Comparison of ENCODE assay signal across 21 cellular contexts in the genomic region with DNA sequence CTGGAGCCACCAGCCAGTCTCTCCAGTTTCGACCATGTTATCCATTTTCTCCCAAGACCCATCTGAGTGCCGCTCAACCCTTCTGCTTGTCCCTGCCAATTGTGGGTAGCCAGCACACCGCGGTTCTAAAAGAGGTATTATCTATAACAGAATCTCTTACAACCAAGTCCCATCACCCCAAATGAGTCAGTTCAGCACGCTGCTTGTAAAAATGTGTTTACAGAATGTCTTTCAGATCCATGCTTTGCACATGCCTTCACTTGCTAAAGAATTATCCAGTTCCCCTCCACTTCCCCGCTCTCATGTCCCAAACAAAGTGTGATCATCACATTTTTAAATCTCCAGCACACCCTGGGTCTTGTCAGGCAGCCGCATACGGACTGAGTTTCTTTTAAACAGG.
DNase-seq lines count a peak whose midpoint lies in the region; ATAC-seq and TF ChIP-seq lines count a peak whose summit lies in the region.
"Had no signal": no experiment of that assay in that cellular context is flagged by ENCODE, and none has a peak within 500 bp of the region (broad histone marks: within the 10 kb centered on the region; RNA-seq: fewer than 3 reads in every experiment).

No MANE protein-coding gene starts in this region.

- H3K36me3 ChIP-seq in rectal smooth muscle tissue (ENCODE audit: control insufficient read depth, insufficient read depth, low read length), result no peaks in the 10 kb centered on the region
- H3K36me3 ChIP-seq: left lung, right atrium auricular region, tibial artery had no signal

- ATAC-seq in SK-N-SH treated with all-trans-retinoic acid at 6 μM for 48 hours, result no peak
- ATAC-seq: left lung; naive thymus-derived CD4-positive, alpha-beta T cell had no signal

- H3K27me3 ChIP-seq in rectal smooth muscle tissue (ENCODE audit: control insufficient read depth, insufficient read depth, low read length), result no peaks in the 10 kb centered on the region
- H3K27me3 ChIP-seq: left lung, right atrium auricular region had no signal

- no peak overlapping the region for H3K9ac ChIP-seq in rectal smooth muscle tissue (ENCODE audit: low read length)

- peak overlapping the region; percentile 62 for H3K27ac ChIP-seq in rectal smooth muscle tissue (ENCODE audit: low read depth, low read length)
- H3K27ac ChIP-seq: left lung, PC-9, right atrium auricular region, tibial artery had no signal

- H3K4me3 ChIP-seq in AG10803 (ENCODE audit: low read length) (peak overlapping the region; percentile 5; the same call in 1 of the 2 replicates), rectal smooth muscle tissue (ENCODE audit: low read length) (peak overlapping the region; percentile 28)
- H3K4me3 ChIP-seq: left lung, PC-9, right atrium auricular region had no signal

- DNase-seq in AG10803 (ENCODE audit: low read depth) (peak; percentile 5), astrocyte of the hippocampus (ENCODE audit: low read depth, low spot score) (peak; percentile 38), iris pigment epithelial cell (ENCODE audit: low read depth) (peak; percentile 10), activated T-cell treated with anti-CD3 and anti-CD28 coated beads for 4 hours (no peak), RKO (ENCODE audit: low spot score) (no peak), SW 1271 (lab: John Stamatoyannopoulos, UW) (no peak)
- DNase-seq: activated CD4-positive, alpha-beta T cell treated with anti-CD3 and anti-CD28 coated beads, Interleukin-2, amount 10 ng/mL, durations not matched to agents 7 days and 5 days; activated T-cell treated with anti-CD3 and anti-CD28 coated beads, Interleukin-2, amount 50 U/mL, for 1 hour; CD4-positive, alpha-beta memory T cell; DMS79; IMR-90; left lung; naive thymus-derived CD4-positive, alpha-beta T cell; NCI-H1048; NCI-H69; PC-9; stimulated activated CD4-positive, alpha-beta T cell treated with anti-CD3 and anti-CD28 coated beads, Interleukin-2, amount 100 ng/mL, for 24 hours had no signal

- TF ChIP-seq CTCF in AG10803 (conservative IDR thresholded peaks at IDR 0.05; ENCODE audit: low read length), result no peak

- H3K4me1 ChIP-seq in rectal smooth muscle tissue (ENCODE audit: control insufficient read depth, insufficient read depth, low read length), result peaks cover 16% of the 10 kb centered on the region
- H3K4me1 ChIP-seq: left lung had no signal

TF ChIP-seq in SK-N-SH treated with all-trans-retinoic acid at 6 μM for 48 hours, 23 proteins besides CTCF, POLR2A, EP300 and RAD21:
- TF ChIP-seq ZNF8 (CRISPR knock-in tag; IDR thresholded peaks at IDR 0.05) (no peak), RARB (CRISPR knock-in tag; IDR thresholded peaks at IDR 0.05) (no peak), ESRRG (CRISPR knock-in tag; IDR thresholded peaks at IDR 0.05) (no peak), OSR1 (CRISPR knock-in tag; IDR thresholded peaks at IDR 0.05) (no peak), ARNTL (CRISPR knock-in tag; IDR thresholded peaks at IDR 0.05; ENCODE audit: borderline replicate concordance, low read depth) (no peak)
- TF ChIP-seq, protein P1, sequence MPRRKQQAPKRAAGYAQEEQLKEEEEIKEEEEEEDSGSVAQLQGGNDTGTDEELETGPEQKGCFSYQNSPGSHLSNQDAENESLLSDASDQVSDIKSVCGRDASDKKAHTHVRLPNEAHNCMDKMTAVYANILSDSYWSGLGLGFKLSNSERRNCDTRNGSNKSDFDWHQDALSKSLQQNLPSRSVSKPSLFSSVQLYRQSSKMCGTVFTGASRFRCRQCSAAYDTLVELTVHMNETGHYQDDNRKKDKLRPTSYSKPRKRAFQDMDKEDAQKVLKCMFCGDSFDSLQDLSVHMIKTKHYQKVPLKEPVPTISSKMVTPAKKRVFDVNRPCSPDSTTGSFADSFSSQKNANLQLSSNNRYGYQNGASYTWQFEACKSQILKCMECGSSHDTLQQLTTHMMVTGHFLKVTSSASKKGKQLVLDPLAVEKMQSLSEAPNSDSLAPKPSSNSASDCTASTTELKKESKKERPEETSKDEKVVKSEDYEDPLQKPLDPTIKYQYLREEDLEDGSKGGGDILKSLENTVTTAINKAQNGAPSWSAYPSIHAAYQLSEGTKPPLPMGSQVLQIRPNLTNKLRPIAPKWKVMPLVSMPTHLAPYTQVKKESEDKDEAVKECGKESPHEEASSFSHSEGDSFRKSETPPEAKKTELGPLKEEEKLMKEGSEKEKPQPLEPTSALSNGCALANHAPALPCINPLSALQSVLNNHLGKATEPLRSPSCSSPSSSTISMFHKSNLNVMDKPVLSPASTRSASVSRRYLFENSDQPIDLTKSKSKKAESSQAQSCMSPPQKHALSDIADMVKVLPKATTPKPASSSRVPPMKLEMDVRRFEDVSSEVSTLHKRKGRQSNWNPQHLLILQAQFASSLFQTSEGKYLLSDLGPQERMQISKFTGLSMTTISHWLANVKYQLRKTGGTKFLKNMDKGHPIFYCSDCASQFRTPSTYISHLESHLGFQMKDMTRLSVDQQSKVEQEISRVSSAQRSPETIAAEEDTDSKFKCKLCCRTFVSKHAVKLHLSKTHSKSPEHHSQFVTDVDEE (CRISPR knock-in tag; IDR thresholded peaks at IDR 0.05), result no peak
- TF ChIP-seq, protein P2, sequence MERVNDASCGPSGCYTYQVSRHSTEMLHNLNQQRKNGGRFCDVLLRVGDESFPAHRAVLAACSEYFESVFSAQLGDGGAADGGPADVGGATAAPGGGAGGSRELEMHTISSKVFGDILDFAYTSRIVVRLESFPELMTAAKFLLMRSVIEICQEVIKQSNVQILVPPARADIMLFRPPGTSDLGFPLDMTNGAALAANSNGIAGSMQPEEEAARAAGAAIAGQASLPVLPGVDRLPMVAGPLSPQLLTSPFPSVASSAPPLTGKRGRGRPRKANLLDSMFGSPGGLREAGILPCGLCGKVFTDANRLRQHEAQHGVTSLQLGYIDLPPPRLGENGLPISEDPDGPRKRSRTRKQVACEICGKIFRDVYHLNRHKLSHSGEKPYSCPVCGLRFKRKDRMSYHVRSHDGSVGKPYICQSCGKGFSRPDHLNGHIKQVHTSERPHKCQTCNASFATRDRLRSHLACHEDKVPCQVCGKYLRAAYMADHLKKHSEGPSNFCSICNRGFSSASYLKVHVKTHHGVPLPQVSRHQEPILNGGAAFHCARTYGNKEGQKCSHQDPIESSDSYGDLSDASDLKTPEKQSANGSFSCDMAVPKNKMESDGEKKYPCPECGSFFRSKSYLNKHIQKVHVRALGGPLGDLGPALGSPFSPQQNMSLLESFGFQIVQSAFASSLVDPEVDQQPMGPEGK (CRISPR knock-in tag; IDR thresholded peaks at IDR 0.05; ENCODE audit: borderline replicate concordance), result no peak

Comparison
In these comparisons a context has a peak if more than half of its experiments do, and no peak if none do; other contexts are left out.
1. DNase-seq: peak in AG10803 (single experiment), astrocyte of the hippocampus (single experiment) and iris pigment epithelial cell (single experiment); none in activated T-cell treated with anti-CD3 and anti-CD28 coated beads for 4 hours (single experiment), RKO (single experiment) and SW 1271 (0 of 2).